ENCODE assay signal across 8 cellular contexts in genomic region chr16:3058173-3059030, GRCh38. TPM values are rescaled to one million over a fixed set of nuclear protein-coding genes. Genes with fewer than 3 reads are reported as not detected.
DNase-seq lines count a peak whose midpoint lies in the region; FAIRE-seq and TF ChIP-seq lines count a peak whose summit lies in the region.

No MANE protein-coding gene starts in this region.

- H3K9me3 ChIP-seq in esophagus (ENCODE audit: control insufficient read depth in 2 of 2, insufficient read depth in 1 of 2, low read depth in 1 of 2, low read length in 1 of 2), result no peaks in the 10 kb centered on the region
- no peaks in the 10 kb centered on the region for H3K9me3 ChIP-seq in muscle layer of duodenum (ENCODE audit: control insufficient read depth in 1 of 2, low read length in 2 of 2)
- no peaks in the 10 kb centered on the region for H3K9me3 ChIP-seq in transverse colon

- in situ Hi-C loops in transverse colon (cut with MboI; ENCODE audit: low pct_ligation_motif_present in 1 of 4, low pct_unique_long_range_greater_than_20kb in 1 of 4, low sequenced_read_pairs in 3 of 4), result no loop called here

- peak overlapping the region in 1 of 2 donors; percentile 73 for H3K27ac ChIP-seq in esophagus (ENCODE audit: low read depth in 2 of 2, low read length in 1 of 2)
- H3K27ac ChIP-seq in muscle layer of duodenum (ENCODE audit: low read length), result no peak overlapping the region
- H3K27ac ChIP-seq in transverse colon, result peak overlapping the region; percentile 73 to 88 (median 80)

- peaks cover 0 to 5% of the 10 kb centered on the region in 2 donors for H3K36me3 ChIP-seq in esophagus (ENCODE audit: control insufficient read depth in 2 of 2, insufficient read depth in 2 of 2, low read length in 1 of 2)
- H3K36me3 ChIP-seq in muscle layer of duodenum (ENCODE audit: control insufficient read depth in 1 of 2, insufficient read depth in 2 of 2, low read length in 2 of 2), result no peaks in the 10 kb centered on the region
- no peaks in the 10 kb centered on the region for H3K36me3 ChIP-seq in transverse colon

- H3K27me3 ChIP-seq in esophagus (ENCODE audit: control insufficient read depth in 1 of 2, insufficient read depth in 2 of 2, low read length in 2 of 2) (no peaks in the 10 kb centered on the region), muscle layer of duodenum (ENCODE audit: low read depth, low read length) (no peaks in the 10 kb centered on the region), transverse colon (no peaks in the 10 kb centered on the region)

- H3K4me3 ChIP-seq in esophagus (ENCODE audit: low read depth in 1 of 2, low read length in 2 of 2) (peak overlapping the region; percentile 66 to 77), muscle layer of duodenum (ENCODE audit: low read depth in 1 of 2, low read length in 2 of 2) (peak overlapping the region; percentile 37 to 79), transverse colon (peak overlapping the region; percentile 54 to 91 (median 75))

- H3K4me1 ChIP-seq in esophagus (ENCODE audit: control insufficient read depth in 2 of 2, insufficient read depth in 2 of 2, low read length in 1 of 2) (peaks cover 6 to 13% of the 10 kb centered on the region in 2 donors), muscle layer of duodenum (ENCODE audit: control insufficient read depth in 1 of 2, insufficient read depth in 2 of 2, low read length in 2 of 2) (peaks cover 0 to 20% of the 10 kb centered on the region in 2 donors), transverse colon (peaks cover 11 to 29% (median 22%) of the 10 kb centered on the region in 4 donors)

- TF ChIP-seq EP300 in transverse colon (IDR thresholded peaks at IDR 0.05; ENCODE audit: low read depth), result no peak

- WGBS in esophagus, 2 donors, result 6 to 8% methylated on average over 67 to 76 of the region's 76 CpGs
- WGBS in transverse colon (ENCODE audit: low coverage in 1 of 2), 2 donors, result 7% methylated on average over 51 of the region's 76 CpGs; no CpG with 5 or more reads in 1 of the 2 donors

- intact Hi-C loops in transverse colon (cut with DNase I; ENCODE audit: low total_unique reads), result loop anchor here (5.0 to 10.0 kb wide), 2 partner anchors 69 to 106 kb away; no protein-coding TSS in a partner anchor

- no peak for FAIRE-seq in HTR-8/SVneo (lab: Jason Lieb, UNC)

- no peak for TF ChIP-seq CTCF in transverse colon (IDR thresholded peaks at IDR 0.05)

- DNase-seq in stimulated activated CD4-positive, alpha-beta T cell treated with anti-CD3 and anti-CD28 coated beads, Interleukin-12 subunit alpha, Interleukin-12 subunit beta, amount 100 ng/mL, for 4 hours, result peak; percentile 46
- DNase-seq in stimulated activated CD4-positive, alpha-beta T cell treated with anti-CD3 and anti-CD28 coated beads, Interleukin-2, amount 100 ng/mL, for 48 hours, result no peak
- DNase-seq in HTR-8/SVneo (ENCODE audit: insufficient read length, low spot score) (peak; percentile 37), transverse colon (peak; percentile 75), GF-D8 (lab: John Stamatoyannopoulos, UW) (no peak)
- DNase-seq in activated CD4-positive, alpha-beta T cell treated with anti-CD3 and anti-CD28 coated beads, Interleukin-2, amount 50 U/mL, for 1 hour, result peak; percentile 51

- no peak for TF ChIP-seq POLR2A in transverse colon (IDR thresholded peaks at IDR 0.05)

RNA-seq across cellular contexts. Expression of gene IL32, which starts 7.0 kb away (rescaled TPM):
- 10 to 100 TPM; 16.5 to 19.0 TPM for polyA plus RNA-seq in esophagus
- 100 to 1,000 TPM in 3 of 4 donors, 10 to 100 TPM in 1; 21.9 to 720 (median 492) TPM for total RNA-seq in transverse colon

RNA-seq across cellular contexts. Expression of gene MMP25, which starts 12.0 kb away (rescaled TPM):
- polyA plus RNA-seq in esophagus, result 1 to 10 TPM in 1 of 2 donors, under 1 TPM in 1; 0.51 to 2.6 TPM
- 1 to 10 TPM in 3 of 4 donors, not detected in 1; 1.6 to 9.4 (median 1.8) TPM for total RNA-seq in transverse colon

RNA-seq across cellular contexts. Expression of gene BICDL2, which starts 21.7 kb away (rescaled TPM):
- polyA plus RNA-seq in esophagus, result 100 to 1,000 TPM; 144 to 149 TPM
- 100 to 1,000 TPM; 123 to 357 (median 167) TPM for total RNA-seq in transverse colon

RNA-seq across cellular contexts. Expression of gene THOC6, which starts 34.6 kb away (rescaled TPM):
- polyA plus RNA-seq in esophagus, result 10 to 100 TPM; 24.3 to 37.2 TPM
- total RNA-seq in transverse colon, result 10 to 100 TPM; 10.1 to 42.8 (median 17.6) TPM

RNA-seq across cellular contexts. Expression of gene HCFC1R1, which starts 34.7 kb away (rescaled TPM):
- 10 to 100 TPM; 58.8 to 73.6 TPM for polyA plus RNA-seq in esophagus
- total RNA-seq in transverse colon, result 10 to 100 TPM in 2 of 4 donors, 1 to 10 TPM in 2; 4.4 to 35.4 (median 17.5) TPM

Comparison
In these comparisons a context has a peak if more than half of its experiments do, and no peak if none do; other contexts are left out.
1. DNase-seq: peak in stimulated activated CD4-positive, alpha-beta T cell treated with anti-CD3 and anti-CD28 coated beads, Interleukin-12 subunit alpha, Interleukin-12 subunit beta, amount 100 ng/mL, for 4 hours (single experiment), HTR-8/SVneo (single experiment), activated CD4-positive, alpha-beta T cell treated with anti-CD3 and anti-CD28 coated beads, Interleukin-2, amount 50 U/mL, for 1 hour (single experiment) and transverse colon (single experiment); none in stimulated activated CD4-positive, alpha-beta T cell treated with anti-CD3 and anti-CD28 coated beads, Interleukin-2, amount 100 ng/mL, for 48 hours (0 of 2) and GF-D8 (single experiment).
2. Peak in every context shown above with its lines, with median percentiles within 50 percentile points of each other: H3K4me3 ChIP-seq.